9 cellular contexts compared by ENCODE assay signal in genomic region chr10:90858489-90858968, GRCh38. TPM values are rescaled to one million over a fixed set of nuclear protein-coding genes. Genes with fewer than 3 reads are reported as not detected.
DNase-seq lines count a peak whose midpoint lies in the region; ATAC-seq and TF ChIP-seq lines count a peak whose summit lies in the region.
"Had no signal": no experiment of that assay in that cellular context is flagged by ENCODE, and none has a peak within 500 bp of the region (broad histone marks: within the 10 kb centered on the region; RNA-seq: fewer than 3 reads in every experiment).

No MANE protein-coding gene starts in this region.

- no TSS peak for BruUV-seq in PC-3 (replicated peaks; lab: Mats Ljungman, UMichigan)

- H3K4me3 Mint-ChIP-seq in CD4-positive, alpha-beta T cell = peak overlapping the region; percentile 90

- no peaks in the 10 kb centered on the region for H3K9me3 Mint-ChIP-seq in CD4-positive, alpha-beta T cell

- no peak for DNase-seq in CD4-positive, alpha-beta T cell
- no peak for DNase-seq in PC-3
- DNase-seq in epithelial cell of proximal tubule (ENCODE audit: low read depth) = no peak
- DNase-seq in omental fat pad (ENCODE audit: low spot score) = no peak
- DNase-seq in T-helper 9 cell = no peak
- DNase-seq in NCI-H1694 (lab: John Stamatoyannopoulos, UW) = no peak
- DNase-seq: NCI-H2029 treated with DMSO at 0.1 percent for 48 hours had no signal

- H3K27me3 ChIP-seq in CD4-positive, alpha-beta T cell (ENCODE audit: control insufficient read depth, insufficient read depth, low read length) = peaks cover 48% of the 10 kb centered on the region
- no peaks in the 10 kb centered on the region for H3K27me3 ChIP-seq in PC-3 (ENCODE audit: low read length)

- CTCF ChIA-PET in CD4-positive, alpha-beta T cell (lab: Charles Lee) = interaction anchor here (1.2 to 1.6 kb wide), 3 partner anchors 13 to 54 kb away, joined by 3 to 4 read pairs (median 4); partner anchors contain the start of gene RPP30
- CTCF ChIA-PET in PC-3 (lab: Charles Lee) = no interaction called here

- peak overlapping the region; percentile 79 for H3K4me2 ChIP-seq in PC-3 (ENCODE audit: low read length)

- H3K36me3 Mint-ChIP-seq in CD4-positive, alpha-beta T cell (ENCODE audit: low read depth) = no peaks in the 10 kb centered on the region

- H3K4me3 ChIP-seq in PC-3 (ENCODE audit: low read length) (peak overlapping the region; percentile 75), epithelial cell of proximal tubule (ENCODE audit: low read depth, low read length) (peak overlapping the region; percentile 52)

- peaks cover 25% of the 10 kb centered on the region for H3K4me1 ChIP-seq in PC-3 (ENCODE audit: insufficient read depth, low read length)

- peaks cover 83% of the 10 kb centered on the region for H3K27me3 Mint-ChIP-seq in CD4-positive, alpha-beta T cell

- no peaks in the 10 kb centered on the region for H3K79me2 ChIP-seq in PC-3 (ENCODE audit: low read length)

- no peaks in the 10 kb centered on the region for H3K36me3 ChIP-seq in PC-3 (ENCODE audit: low read depth, low read length)

- no peak overlapping the region for H3K27ac ChIP-seq in CD4-positive, alpha-beta T cell (ENCODE audit: low read depth, low read length)
- H3K27ac ChIP-seq in PC-3 (ENCODE audit: low read length) = peak overlapping the region; percentile 71

- peaks cover 6% of the 10 kb centered on the region for H3K4me1 Mint-ChIP-seq in CD4-positive, alpha-beta T cell (ENCODE audit: low read depth)

- TF ChIP-seq CTCF in CD4-positive, alpha-beta T cell (IDR thresholded peaks at IDR 0.05) = no peak
- no peak for TF ChIP-seq CTCF in PC-3 (conservative IDR thresholded peaks at IDR 0.05; ENCODE audit: low read depth, low read length)
- no peak for TF ChIP-seq CTCF in epithelial cell of proximal tubule (conservative IDR thresholded peaks at IDR 0.05; ENCODE audit: low read depth, low read length)
- no peak for TF ChIP-seq CTCF in omental fat pad (IDR thresholded peaks at IDR 0.05)

- intact Hi-C loops in CD4-positive, alpha-beta T cell (cut with DNase I, micrococcal nuclease) = no loop called here
- intact Hi-C loops in PC-3 (cut with micrococcal nuclease) = no loop called here

- no peaks in the 10 kb centered on the region for H3K9me2 ChIP-seq in PC-3 (replicated peaks; ENCODE audit: low read length)

- H3K9me3 ChIP-seq in CD4-positive, alpha-beta T cell (ENCODE audit: control insufficient read depth, low read length) = no peaks in the 10 kb centered on the region
- no peaks in the 10 kb centered on the region for H3K9me3 ChIP-seq in PC-3 (ENCODE audit: low read length)

- H3F3A ChIP-seq in PC-3 (ENCODE audit: low read length, unreplicated experiment) = no peaks in the 10 kb centered on the region

- POLR2A ChIA-PET in CD4-positive, alpha-beta T cell (lab: Charles Lee) = interaction anchor here (0.9 kb wide), 1 partner anchor 305 kb away, joined by 6 read pairs; no protein-coding TSS in a partner anchor
- POLR2A ChIA-PET in PC-3 (lab: Charles Lee; ENCODE audit: unreplicated experiment) = no interaction called here

- H4K20me1 ChIP-seq in PC-3 (ENCODE audit: low read length) = no peaks in the 10 kb centered on the region

- H3K9ac ChIP-seq in PC-3 (ENCODE audit: low read length) = peak overlapping the region; percentile 44; the same call in 1 of the 2 replicates

- no peak for ATAC-seq in CD4-positive, alpha-beta T cell (ENCODE audit: poor library complexity)
- ATAC-seq in PC-3 = no peak
- peak; percentile 5 for ATAC-seq in omental fat pad (ENCODE audit: low FRiP score)
- no peak for ATAC-seq in GM18909 (IDR thresholded peaks at IDR 0.05; ENCODE audit: poor library complexity, unreplicated experiment)
- no peak for ATAC-seq in HG03565 (IDR thresholded peaks at IDR 0.05; ENCODE audit: unreplicated experiment)

- peak overlapping the region; percentile 99 for H2AFZ ChIP-seq in PC-3 (ENCODE audit: low read length)

- no peak overlapping the region for H3K27ac Mint-ChIP-seq in CD4-positive, alpha-beta T cell

RNA-seq across cellular contexts. Expression of gene HTR7, which starts 0.7 kb away (rescaled TPM):
- total RNA-seq in CD4-positive, alpha-beta T cell = under 1 TPM; 0.08 TPM
- total RNA-seq in PC-3 (2014; rRNA removed) (0.29 and 0.62 TPM in 2 replicates), epithelial cell of proximal tubule (0.06 and 1.2 TPM in 2 replicates), omental fat pad (1 to 10 TPM in 1 of 4 donors, under 1 TPM in 3; 0.19 to 2.0 (median 0.61) TPM)

RNA-seq across cellular contexts. Expression of gene RPP30, which starts 13.2 kb away (rescaled TPM):
- 10 to 100 TPM; 25.3 to 28.5 TPM for total RNA-seq in CD4-positive, alpha-beta T cell
- total RNA-seq in PC-3 (2014; rRNA removed) = 44.3 and 57.8 TPM in 2 replicates
- 52.8 and 65.3 TPM in 2 replicates for total RNA-seq in epithelial cell of proximal tubule
- total RNA-seq in omental fat pad = 10 to 100 TPM; 23.1 to 29.9 (median 26.6) TPM
